21 cellular contexts compared by ENCODE assay signal in genomic region chr17:7114875-7115614, GRCh38. TPM values are rescaled to one million over a fixed set of nuclear protein-coding genes. Genes with fewer than 3 reads are reported as not detected.
DNase-seq lines count a peak whose midpoint lies in the region; ATAC-seq and TF ChIP-seq lines count a peak whose summit lies in the region.
"Had no signal": no experiment of that assay in that cellular context is flagged by ENCODE, and none has a peak within 500 bp of the region (broad histone marks: within the 10 kb centered on the region; RNA-seq: fewer than 3 reads in every experiment).

No MANE protein-coding gene starts in this region.

- no peaks in the 10 kb centered on the region for H3K36me3 ChIP-seq in liver (ENCODE audit: control insufficient read depth in 4 of 4, insufficient read depth in 3 of 4, low read depth in 1 of 4, low read length in 3 of 4)
- H3K36me3 ChIP-seq in testis (ENCODE audit: low read depth, missing control alignments): no peaks in the 10 kb centered on the region
- H3K36me3 ChIP-seq: tibial nerve had no signal

- no peak for TF ChIP-seq POLR2A in testis (IDR thresholded peaks at IDR 0.05)

- POLR2A ChIA-PET in T-cell (lab: Charles Lee): no interaction called here

- intact Hi-C loops in testis (cut with DNase I; ENCODE audit: low total_unique reads): no loop called here

- H3K4me1 ChIP-seq in liver (ENCODE audit: control insufficient read depth in 4 of 4, insufficient read depth in 4 of 4, low read length in 3 of 4) (peaks cover 2 to 34% (median 23%) of the 10 kb centered on the region in 4 donors), testis (no peaks in the 10 kb centered on the region)

- H3K27me3 ChIP-seq in liver (ENCODE audit: control insufficient read depth in 4 of 4, insufficient read depth in 4 of 4, low read length in 3 of 4) (no peaks in the 10 kb centered on the region), testis (no peaks in the 10 kb centered on the region)

- WGBS in liver: 23% methylated on average over 19 of the region's 19 CpGs
- WGBS in testis, 2 donors: 79% methylated on average over 18 to 19 of the region's 19 CpGs

- no peak for TF ChIP-seq RAD21 in liver (IDR thresholded peaks at IDR 0.05)

- no peak overlapping the region for H3K27ac Mint-ChIP-seq in T-cell
- H3K27ac Mint-ChIP-seq: activated naive CD8-positive, alpha-beta T cell treated with anti-CD3 and anti-CD28 coated beads, Interleukin-2, amount 50 U/mL, for 24 hours; CD8-positive, alpha-beta T cell had no signal

- H3K9ac ChIP-seq in liver (ENCODE audit: low read depth in 1 of 2, low read length in 2 of 2): peak overlapping the region in 1 of 2 donors; percentile 61

- TF ChIP-seq CTCF in liver (IDR thresholded peaks at IDR 0.05; ENCODE audit: low read depth, low read length, missing input control): no peak
- no peak for TF ChIP-seq CTCF in testis (IDR thresholded peaks at IDR 0.05)

- no peak overlapping the region for H3K4me3 Mint-ChIP-seq in T-cell
- H3K4me3 Mint-ChIP-seq: activated naive CD8-positive, alpha-beta T cell treated with anti-CD3 and anti-CD28 coated beads, Interleukin-2, amount 50 U/mL, for 24 hours; CD8-positive, alpha-beta T cell; naive B cell had no signal

- DNase-seq in SIG-M5 treated with dmso at 0.1 percent for 504 hours (lab: John Stamatoyannopoulos, UW; ENCODE audit: unreplicated experiment): peak; percentile 7
- DNase-seq in SIG-M5 (lab: John Stamatoyannopoulos, UW): no peak
- peak; percentile 71 for DNase-seq in UCSD-AML1 (lab: John Stamatoyannopoulos, UW; ENCODE audit: unreplicated experiment)
- DNase-seq in substantia nigra (lab: John Stamatoyannopoulos, UW): peak in 18 of 49 donors; percentile 7 to 53 (median 30)
- no peak for DNase-seq in stimulated activated CD4-positive, alpha-beta T cell treated with anti-CD3 and anti-CD28 coated beads, Interleukin-2, amount 100 ng/mL, for 48 hours
- no peak for DNase-seq in T-cell
- no peak for DNase-seq in testis
- DNase-seq: activated naive CD8-positive, alpha-beta T cell treated with anti-CD3 and anti-CD28 coated beads, Interleukin-2, amount 50 U/mL, for 24 hours; activated T-cell treated with anti-CD3 and anti-CD28 coated beads for 4 hours; CD8-positive, alpha-beta T cell; IMR-90; naive B cell; NCI-H1417; NCI-H226; retina; stimulated activated CD4-positive, alpha-beta T cell treated with anti-CD3 and anti-CD28 coated beads, Interleukin-4, amount 100 ng/mL, for 1 hour had no signal

- H3K27me3 Mint-ChIP-seq in T-cell: peaks cover 7 to 11% of the 10 kb centered on the region in 2 donors

- no peaks in the 10 kb centered on the region for H3K9me3 Mint-ChIP-seq in T-cell
- H3K9me3 Mint-ChIP-seq: activated naive CD8-positive, alpha-beta T cell treated with anti-CD3 and anti-CD28 coated beads, Interleukin-2, amount 50 U/mL, for 24 hours; CD8-positive, alpha-beta T cell had no signal

- CTCF ChIA-PET in T-cell (lab: Charles Lee): interaction anchor here in 1 of 2 donors (1.4 kb wide), 1 partner anchor 33 kb away, joined by 5 read pairs; no protein-coding TSS in a partner anchor

- ATAC-seq in T-cell (replicated peaks in 1 of 4): no peak
- ATAC-seq: activated naive CD8-positive, alpha-beta T cell treated with anti-CD3 and anti-CD28 coated beads, Interleukin-2, amount 50 U/mL, for 24 hours; CD8-positive, alpha-beta T cell had no signal

- H3K4me3 ChIP-seq in liver (ENCODE audit: low read depth in 1 of 3, low read length in 3 of 3) (peak overlapping the region; percentile 33 to 52 (median 45)), testis (no peak overlapping the region)
- H3K4me3 ChIP-seq: tibial nerve had no signal

- no peaks in the 10 kb centered on the region for H3K36me3 Mint-ChIP-seq in T-cell
- H3K36me3 Mint-ChIP-seq: CD8-positive, alpha-beta T cell; naive B cell had no signal

- H3K27ac ChIP-seq in liver (ENCODE audit: low read depth in 1 of 2, low read length in 2 of 2) (peak overlapping the region; percentile 93 to 97), substantia nigra (ENCODE audit: low read depth, low read length, poor library complexity, severe bottlenecking) (peak overlapping the region; percentile 5), testis (no peak overlapping the region)
- H3K27ac ChIP-seq: 22Rv1 had no signal

- peaks cover 0 to 4% (median 0%) of the 10 kb centered on the region in 3 donors for H3K4me1 Mint-ChIP-seq in T-cell
- H3K4me1 Mint-ChIP-seq: activated naive CD8-positive, alpha-beta T cell treated with anti-CD3 and anti-CD28 coated beads, Interleukin-2, amount 50 U/mL, for 24 hours had no signal

- H3K9me3 ChIP-seq in liver (ENCODE audit: control insufficient read depth in 4 of 4, low read length in 3 of 4) (no peaks in the 10 kb centered on the region), testis (no peaks in the 10 kb centered on the region)

TF ChIP-seq in liver, 16 proteins besides CTCF, POLR2A, EP300 and RAD21:
- TF ChIP-seq NR2F2 (IDR thresholded peaks at IDR 0.05) (no peak), JUND (IDR thresholded peaks at IDR 0.05) (peak in 1 of 2 donors; percentile 10), ZBTB33 (IDR thresholded peaks at IDR 0.05) (no peak), MAX (IDR thresholded peaks at IDR 0.05) (peak; percentile 65), GABPA (IDR thresholded peaks at IDR 0.05 in 1 of 2, conservative IDR thresholded peaks at IDR 0.05 in 1 of 2) (peak in 1 of 2 donors; percentile 52), FOXA2 (IDR thresholded peaks at IDR 0.05) (no peak), TAF1 (conservative IDR thresholded peaks at IDR 0.05) (peak; percentile 69), EGR1 (IDR thresholded peaks at IDR 0.05; ENCODE audit: low read depth in 2 of 2) (no peak), FOXA1 (IDR thresholded peaks at IDR 0.05) (no peak), SP1 (IDR thresholded peaks at IDR 0.05) (peak; percentile 78), YY1 (IDR thresholded peaks at IDR 0.05) (no peak), HNF4A (conservative IDR thresholded peaks at IDR 0.05) (peak; percentile 17 to 43), HNF4G (IDR thresholded peaks at IDR 0.05) (no peak), RXRA (IDR thresholded peaks at IDR 0.05) (peak; percentile 22 to 28), ATF3 (IDR thresholded peaks at IDR 0.05) (no peak), REST (IDR thresholded peaks at IDR 0.05) (peak; percentile 30)

RNA-seq across cellular contexts. Expression of gene ASGR2, which starts 0.4 kb away (rescaled TPM):
- 100 to 1,000 TPM; 188 to 336 TPM for total RNA-seq in liver
- polyA plus RNA-seq in liver: 100 to 1,000 TPM; 650 to 657 TPM
- under 1 TPM in 4 of 5 donors, not detected in 1; 0.25 to 0.55 (median 0.47) TPM for total RNA-seq in T-cell
- total RNA-seq in testis: 1 to 10 TPM in 1 of 2 donors, under 1 TPM in 1; 0.47 to 1.1 TPM
- polyA plus RNA-seq in testis (ENCODE audit: insufficient read depth, low read depth, low replicate concordance): 2.6 TPM
- total RNA-seq: CD8-positive, alpha-beta T cell; endothelial cell of umbilical vein; IMR-90 had no signal
- polyA plus RNA-seq: endothelial cell of umbilical vein, IMR-90, keratinocyte had no signal

RNA-seq across cellular contexts. Expression of gene CLEC10A, which starts 35.0 kb away (rescaled TPM):
- total RNA-seq in liver: 1 to 10 TPM; 3.1 to 3.8 TPM
- 1 to 10 TPM; 1.4 to 4.0 TPM for polyA plus RNA-seq in liver
- not detected for total RNA-seq in T-cell
- 1 to 10 TPM; 3.5 to 3.8 TPM for total RNA-seq in testis
- 11.7 TPM for polyA plus RNA-seq in testis (ENCODE audit: insufficient read depth, low read depth, low replicate concordance)
- total RNA-seq: CD8-positive, alpha-beta T cell; endothelial cell of umbilical vein; IMR-90 had no signal
- polyA plus RNA-seq: IMR-90, keratinocyte had no signal

Comparison
In these comparisons a context has a peak if more than half of its experiments do, and no peak if none do; other contexts are left out.
1. DNase-seq: peak in SIG-M5 treated with dmso at 0.1 percent for 504 hours (single experiment) and UCSD-AML1 (single experiment); none in SIG-M5 (single experiment), stimulated activated CD4-positive, alpha-beta T cell treated with anti-CD3 and anti-CD28 coated beads, Interleukin-2, amount 100 ng/mL, for 48 hours (0 of 2), T-cell (0 of 34) and testis (single experiment).
2. H3K27ac ChIP-seq: peak in liver (2 of 2) and substantia nigra (single experiment); none in testis (0 of 2).
3. H3K4me3 ChIP-seq: peak in liver (3 of 3); none in testis (0 of 2).
4. RNA of gene ASGR2, which starts 0.4 kb away (total RNA-seq): 188 to 336 TPM in liver; 0.47 to 1.1 TPM in testis and 0.25 to 0.55 TPM in T-cell; every median in the first group is over 10 times any median in the second.